1 cellular context compared by ENCODE assay signal in the genomic region with DNA sequence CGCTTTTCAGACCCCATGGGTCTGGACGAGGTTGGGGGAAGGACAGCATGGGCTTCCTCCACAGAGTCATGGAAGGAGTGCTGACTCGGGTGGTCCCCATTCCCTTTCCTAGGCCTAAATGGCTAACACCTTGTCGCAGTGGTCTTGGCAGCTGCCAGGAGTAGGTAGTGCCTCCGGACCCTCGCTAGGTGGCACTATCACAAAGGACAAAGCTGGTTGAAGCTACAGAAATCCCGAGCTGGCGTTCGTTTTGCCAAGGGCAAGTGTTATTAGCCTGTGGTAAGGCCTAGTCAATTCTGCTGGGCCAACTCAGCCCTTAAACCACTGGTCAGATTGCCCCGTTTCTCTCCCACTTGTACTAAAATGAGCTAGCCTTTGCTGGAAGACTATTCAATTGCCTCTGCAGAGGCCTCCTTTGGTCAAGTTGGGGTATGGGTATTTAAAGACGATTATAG.
TF ChIP-seq lines count a peak whose summit lies in the region.

No MANE protein-coding gene starts in this region.

TF ChIP-seq in SK-N-SH treated with all-trans-retinoic acid at 6 μM for 48 hours, 23 proteins besides CTCF, POLR2A, EP300 and RAD21:
- no peak for TF ChIP-seq ZC3H10 (CRISPR knock-in tag; IDR thresholded peaks at IDR 0.05)
- TF ChIP-seq ZNF8 (CRISPR knock-in tag; IDR thresholded peaks at IDR 0.05), result 0 out of 2 replicates have a peak, but pooled peaks have one; percentile 26
- TF ChIP-seq BACH2 (CRISPR knock-in tag; IDR thresholded peaks at IDR 0.05; ENCODE audit: borderline replicate concordance), result no peak
- TF ChIP-seq RARB (CRISPR knock-in tag; IDR thresholded peaks at IDR 0.05), result no peak
- no peak for TF ChIP-seq ZNF565 (CRISPR knock-in tag; conservative IDR thresholded peaks at IDR 0.05; ENCODE audit: low read depth)
- TF ChIP-seq ARNTL (CRISPR knock-in tag; IDR thresholded peaks at IDR 0.05; ENCODE audit: borderline replicate concordance, low read depth), result no peak
